31 cellular contexts compared by ENCODE assay signal in the genomic region with DNA sequence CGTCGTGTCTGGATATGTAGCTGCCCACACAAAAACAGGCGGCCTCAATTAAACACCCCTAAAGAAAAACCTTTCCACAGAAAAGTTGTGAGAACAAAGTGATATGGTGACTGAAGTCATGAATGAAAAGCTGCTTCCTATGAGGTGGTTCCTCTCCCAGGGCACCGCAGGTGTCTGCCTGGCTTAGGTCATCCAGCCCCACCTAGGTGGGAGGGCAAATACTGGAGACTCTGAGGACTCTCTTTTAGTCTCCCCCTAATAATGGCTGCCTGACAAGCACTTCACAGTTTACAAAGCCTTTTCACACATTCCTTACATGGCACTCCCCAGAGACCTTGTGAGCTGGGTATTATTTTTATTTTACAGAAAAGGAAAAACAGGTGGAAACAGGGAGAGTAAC. TPM values are rescaled to one million over a fixed set of nuclear protein-coding genes. Genes with fewer than 3 reads are reported as not detected.
"Had no signal": no experiment of that assay in that cellular context is flagged by ENCODE, and none has a peak within 500 bp of the region (broad histone marks: within the 10 kb centered on the region; RNA-seq: fewer than 3 reads in every experiment).

No MANE protein-coding gene starts in this region.

- FAIRE-seq: astrocyte, endothelial cell of umbilical vein, small intestine had no signal

- DNase-seq: activated CD4-positive, alpha-beta memory T cell treated with anti-CD3 and anti-CD28 coated beads, Interleukin-2, amount 10 ng/mL, durations not matched to agents 7 days and 5 days; activated CD4-positive, alpha-beta T cell treated with anti-CD3 and anti-CD28 coated beads, Interleukin-2, amount 10 ng/mL, durations not matched to agents 24 days and 14 days; activated CD4-positive, CD25-positive, alpha-beta regulatory T cell treated with anti-CD3 and anti-CD28 coated beads, Interleukin-2, amount 50 U/mL, for 72 hours; activated CD8-positive, alpha-beta memory T cell treated with anti-CD3 and anti-CD28 coated beads, Interleukin-2, amount 50 U/mL, for 48 hours; activated gamma-delta T cell; activated naive CD4-positive, alpha-beta T cell treated with anti-CD3 and anti-CD28 coated beads, Interleukin-2, amount 10 ng/mL, durations not matched to agents 7 days and 5 days; activated naive CD8-positive, alpha-beta T cell treated with anti-CD3 and anti-CD28 coated beads, Interleukin-2, amount 10 ng/mL, durations not matched to agents 7 days and 5 days; activated T-cell treated with anti-CD3 and anti-CD28 coated beads, Interleukin-2, amount 50 U/mL, for 24 hours; brain microvascular endothelial cell; effector memory CD8-positive, alpha-beta T cell; foreskin fibroblast; heart left ventricle; kidney glomerular epithelial cell; lower lobe of right lung; mesenchymal stem cell; natural killer cell; occipital lobe; psoas muscle; sigmoid colon; small intestine; stimulated activated CD4-positive, alpha-beta T cell treated with anti-CD3 and anti-CD28 coated beads, Interleukin-4, amount 100 ng/mL, for 24 hours; stimulated activated naive CD8-positive, alpha-beta T cell treated with anti-CD3 and anti-CD28 coated beads, Interleukin-15, amount 100 ng/mL, for 72 hours; tibial artery; upper lobe of right lung had no signal

- H3K4me3 Mint-ChIP-seq: activated CD4-positive, alpha-beta memory T cell treated with anti-CD3 and anti-CD28 coated beads, Interleukin-2, amount 10 ng/mL, durations not matched to agents 7 days and 5 days; activated CD4-positive, alpha-beta T cell treated with anti-CD3 and anti-CD28 coated beads, Interleukin-2, amount 10 ng/mL, durations not matched to agents 24 days and 14 days; activated naive CD4-positive, alpha-beta T cell treated with anti-CD3 and anti-CD28 coated beads, Interleukin-2, amount 10 ng/mL, durations not matched to agents 7 days and 5 days; activated naive CD8-positive, alpha-beta T cell treated with anti-CD3 and anti-CD28 coated beads, Interleukin-2, amount 10 ng/mL, durations not matched to agents 7 days and 5 days; activated T-cell treated with anti-CD3 and anti-CD28 coated beads, Interleukin-2, amount 50 U/mL, for 24 hours; effector memory CD8-positive, alpha-beta T cell; natural killer cell; neural progenitor cell; stimulated activated effector memory CD8-positive, alpha-beta T cell treated with anti-CD3 and anti-CD28 coated beads, Interleukin-12 subunit alpha, Interleukin-12 subunit beta, amount 100 ng/mL, for 72 hours; stimulated activated naive CD8-positive, alpha-beta T cell treated with anti-CD3 and anti-CD28 coated beads, Interleukin-15, amount 100 ng/mL, for 72 hours had no signal

- H2AFZ ChIP-seq: neural progenitor cell, parathyroid adenoma had no signal

- H3K4me1 Mint-ChIP-seq: activated CD4-positive, alpha-beta memory T cell treated with anti-CD3 and anti-CD28 coated beads, Interleukin-2, amount 10 ng/mL, durations not matched to agents 7 days and 5 days; activated CD4-positive, alpha-beta T cell treated with anti-CD3 and anti-CD28 coated beads, Interleukin-2, amount 10 ng/mL, durations not matched to agents 24 days and 14 days; activated naive CD4-positive, alpha-beta T cell treated with anti-CD3 and anti-CD28 coated beads, Interleukin-2, amount 10 ng/mL, durations not matched to agents 7 days and 5 days; activated naive CD8-positive, alpha-beta T cell treated with anti-CD3 and anti-CD28 coated beads, Interleukin-2, amount 10 ng/mL, durations not matched to agents 7 days and 5 days; natural killer cell; stimulated activated effector memory CD8-positive, alpha-beta T cell treated with anti-CD3 and anti-CD28 coated beads, Interleukin-12 subunit alpha, Interleukin-12 subunit beta, amount 100 ng/mL, for 72 hours; stimulated activated naive CD8-positive, alpha-beta T cell treated with anti-CD3 and anti-CD28 coated beads, Interleukin-15, amount 100 ng/mL, for 72 hours had no signal

- H3K36me3 Mint-ChIP-seq: activated naive CD4-positive, alpha-beta T cell treated with anti-CD3 and anti-CD28 coated beads, Interleukin-2, amount 10 ng/mL, durations not matched to agents 7 days and 5 days; activated naive CD8-positive, alpha-beta T cell treated with anti-CD3 and anti-CD28 coated beads, Interleukin-2, amount 10 ng/mL, durations not matched to agents 7 days and 5 days; neural progenitor cell; stimulated activated effector memory CD8-positive, alpha-beta T cell treated with anti-CD3 and anti-CD28 coated beads, Interleukin-12 subunit alpha, Interleukin-12 subunit beta, amount 100 ng/mL, for 72 hours had no signal

- H3K27ac Mint-ChIP-seq: activated CD4-positive, alpha-beta memory T cell treated with anti-CD3 and anti-CD28 coated beads, Interleukin-2, amount 10 ng/mL, durations not matched to agents 7 days and 5 days; activated CD4-positive, alpha-beta T cell treated with anti-CD3 and anti-CD28 coated beads, Interleukin-2, amount 10 ng/mL, durations not matched to agents 24 days and 14 days; activated naive CD4-positive, alpha-beta T cell treated with anti-CD3 and anti-CD28 coated beads, Interleukin-2, amount 10 ng/mL, durations not matched to agents 7 days and 5 days; activated naive CD8-positive, alpha-beta T cell treated with anti-CD3 and anti-CD28 coated beads, Interleukin-2, amount 10 ng/mL, durations not matched to agents 7 days and 5 days; activated T-cell treated with anti-CD3 and anti-CD28 coated beads, Interleukin-2, amount 50 U/mL, for 24 hours; effector memory CD8-positive, alpha-beta T cell; natural killer cell; neural progenitor cell; stimulated activated effector memory CD8-positive, alpha-beta T cell treated with anti-CD3 and anti-CD28 coated beads, Interleukin-12 subunit alpha, Interleukin-12 subunit beta, amount 100 ng/mL, for 72 hours; stimulated activated naive CD8-positive, alpha-beta T cell treated with anti-CD3 and anti-CD28 coated beads, Interleukin-15, amount 100 ng/mL, for 72 hours had no signal

- H3K4me3 ChIP-seq: coronary artery, heart left ventricle, lower lobe of right lung, neural progenitor cell, psoas muscle, sigmoid colon, tibial artery, upper lobe of right lung had no signal

- H3K9me3 Mint-ChIP-seq: activated CD4-positive, alpha-beta memory T cell treated with anti-CD3 and anti-CD28 coated beads, Interleukin-2, amount 10 ng/mL, durations not matched to agents 7 days and 5 days; activated CD4-positive, alpha-beta T cell treated with anti-CD3 and anti-CD28 coated beads, Interleukin-2, amount 10 ng/mL, durations not matched to agents 24 days and 14 days; effector memory CD8-positive, alpha-beta T cell; natural killer cell had no signal

- H3K9me3 ChIP-seq: psoas muscle, upper lobe of right lung had no signal

- H3K4me1 ChIP-seq: lower lobe of right lung, neural progenitor cell, parathyroid adenoma, psoas muscle, sigmoid colon, tibial artery, upper lobe of right lung had no signal

- H3K27me3 ChIP-seq: brain microvascular endothelial cell, neural progenitor cell, sigmoid colon, upper lobe of right lung had no signal

- H3K27ac ChIP-seq: brain microvascular endothelial cell, coronary artery, heart left ventricle, lower lobe of right lung, neural progenitor cell, parathyroid adenoma, psoas muscle, sigmoid colon, tibial artery, upper lobe of right lung had no signal

- H3K36me3 ChIP-seq: brain microvascular endothelial cell, heart left ventricle, lower lobe of right lung, neural progenitor cell, sigmoid colon, tibial artery, upper lobe of right lung had no signal

- H3K4me2 ChIP-seq: neural progenitor cell had no signal

- ATAC-seq: effector memory CD8-positive, alpha-beta T cell; heart left ventricle; left lobe of liver; lower lobe of right lung; natural killer cell; psoas muscle; stimulated activated effector memory CD8-positive, alpha-beta T cell treated with anti-CD3 and anti-CD28 coated beads, Interleukin-12 subunit alpha, Interleukin-12 subunit beta, amount 100 ng/mL, for 72 hours; stimulated activated naive CD8-positive, alpha-beta T cell treated with anti-CD3 and anti-CD28 coated beads, Interleukin-15, amount 100 ng/mL, for 72 hours; upper lobe of right lung had no signal

- H3K9ac ChIP-seq: neural progenitor cell, parathyroid adenoma had no signal

- H3K79me2 ChIP-seq: parathyroid adenoma had no signal

RNA-seq across cellular contexts. Expression of a gene that starts 46.3 kb away (rescaled TPM):
- total RNA-seq: activated CD4-positive, alpha-beta memory T cell treated with anti-CD3 and anti-CD28 coated beads, Interleukin-2, amount 10 ng/mL, durations not matched to agents 7 days and 5 days; activated naive CD8-positive, alpha-beta T cell treated with anti-CD3 and anti-CD28 coated beads, Interleukin-2, amount 10 ng/mL, durations not matched to agents 7 days and 5 days had no signal
